18 cellular contexts compared by ENCODE assay signal in genomic region chr18:23879544-23879943, GRCh38.
DNase-seq lines count a peak whose midpoint lies in the region; ATAC-seq, FAIRE-seq and TF ChIP-seq lines count a peak whose summit lies in the region.
"Had no signal": no experiment of that assay in that cellular context is flagged by ENCODE, and none has a peak within 500 bp of the region (broad histone marks: within the 10 kb centered on the region; RNA-seq: fewer than 3 reads in every experiment).

No MANE protein-coding gene starts in this region.

- H3K9me1 ChIP-seq in keratinocyte (ENCODE audit: control insufficient read depth, extremely low read depth, insufficient read depth, low read length): peaks cover 7% of the 10 kb centered on the region

- no peak for DNase-seq in RWPE2 (ENCODE audit: low spot score)
- no peak for DNase-seq in epithelial cell of prostate (ENCODE audit: low read depth, low spot score)
- DNase-seq in keratinocyte (ENCODE audit: low read depth, low spot score): peak; percentile 21
- no peak for DNase-seq in nucleus accumbens (lab: John Stamatoyannopoulos, UW)
- no peak for DNase-seq in D721Med (ENCODE audit: insufficient read length, low spot score)
- DNase-seq in activated T-cell treated with anti-CD3 and anti-CD28 coated beads for 4 hours: no peak
- DNase-seq: C1 segment of cervical spinal cord; Caco-2; CD8-positive, alpha-beta T cell; DMS 273 treated with DMSO at 0.1 percent for 48 hours; DMS79; EL; GDM1; GM23248; H9 had no signal

- no peak overlapping the region for H3K4me3 ChIP-seq in RWPE2 (ENCODE audit: severe bottlenecking)
- H3K4me3 ChIP-seq in keratinocyte (ENCODE audit: control insufficient read depth in 2 of 3, extremely low read depth in 1 of 3, insufficient read depth in 2 of 3, low read depth in 1 of 3, low read length in 3 of 3): no peak overlapping the region
- H3K4me3 ChIP-seq: GM12878, GM23248 had no signal

- H3K9me3 ChIP-seq in RWPE2 (ENCODE audit: severe bottlenecking) (no peaks in the 10 kb centered on the region), keratinocyte (ENCODE audit: control insufficient read depth, low read depth, low read length) (no peaks in the 10 kb centered on the region)
- H3K9me3 ChIP-seq: Caco-2 had no signal

- H3K36me3 ChIP-seq in RWPE2 (ENCODE audit: low read depth) (peaks cover 99% of the 10 kb centered on the region), keratinocyte (ENCODE audit: control insufficient read depth in 2 of 2, extremely low read depth in 1 of 2, insufficient read depth in 2 of 2, low read length in 2 of 2) (peaks cover 19 to 81% of the 10 kb centered on the region in 2 experiments)

- peaks cover 66% of the 10 kb centered on the region for H3K79me2 ChIP-seq in keratinocyte (ENCODE audit: control insufficient read depth, insufficient read depth, low read length)

- TF ChIP-seq CTCF in RWPE2 (IDR thresholded peaks at IDR 0.05; ENCODE audit: poor library complexity, severe bottlenecking) (no peak), keratinocyte (optimal IDR thresholded peaks at IDR 0.05 in 1 of 3, IDR thresholded peaks at IDR 0.05 in 1 of 3, conservative IDR thresholded peaks at IDR 0.05 in 1 of 3; ENCODE audit: extremely low read depth in 1 of 3, insufficient read depth in 2 of 3, low read length in 3 of 3) (no peak), D721Med (IDR thresholded peaks at IDR 0.05; ENCODE audit: insufficient read depth, missing control alignments) (no peak)

- peak overlapping the region; percentile 26 for H3K4me2 ChIP-seq in keratinocyte (ENCODE audit: control insufficient read depth, extremely low read depth, insufficient read depth, low read depth, low read length)

- peaks cover 34% of the 10 kb centered on the region for H4K20me1 ChIP-seq in keratinocyte (ENCODE audit: control insufficient read depth, extremely low read depth, insufficient read depth, low read length)

- H3K27ac ChIP-seq in RWPE2 (ENCODE audit: poor library complexity, severe bottlenecking): peak overlapping the region; percentile 96
- peak overlapping the region; percentile 89 for H3K27ac ChIP-seq in epithelial cell of prostate
- H3K27ac ChIP-seq in keratinocyte (ENCODE audit: control insufficient read depth, insufficient read depth, low read length): peak overlapping the region; percentile 11
- H3K27ac ChIP-seq: GM23248 had no signal

- H3K27me3 ChIP-seq in RWPE2 (ENCODE audit: insufficient read depth, poor library complexity, severe bottlenecking) (no peaks in the 10 kb centered on the region), keratinocyte (ENCODE audit: control insufficient read depth, extremely low read depth, insufficient read depth, low read length) (no peaks in the 10 kb centered on the region)

- no peak for ATAC-seq in RWPE2 (ENCODE audit: low read depth)
- ATAC-seq: CD8-positive, alpha-beta T cell; GM12878; HCT116 had no signal

- peak overlapping the region; percentile 11 for H3K9ac ChIP-seq in keratinocyte (ENCODE audit: control insufficient read depth, extremely low read depth, insufficient read depth, low read length)
- H3K9ac ChIP-seq: GM23248 had no signal

- peaks cover 61% of the 10 kb centered on the region for H3K4me1 ChIP-seq in RWPE2 (ENCODE audit: insufficient read depth, poor library complexity, severe bottlenecking)
- H3K4me1 ChIP-seq in keratinocyte (ENCODE audit: control insufficient read depth, extremely low read depth, insufficient read depth, low read length): peaks cover 88% of the 10 kb centered on the region
- H3K4me1 ChIP-seq: Caco-2 had no signal

- FAIRE-seq in keratinocyte (lab: Jason Lieb, UNC): peak; percentile 53
- FAIRE-seq in D721Med (lab: Jason Lieb, UNC): no peak
- FAIRE-seq: GM12878, GM19239 had no signal

- H2AFZ ChIP-seq in keratinocyte (ENCODE audit: control insufficient read depth, low read length): no peak overlapping the region
- H2AFZ ChIP-seq: GM23248 had no signal

- dilution Hi-C loops in keratinocyte (cut with MboI; ENCODE audit: extremely low pct_ligation_motif_present, low sequenced_read_pairs): no loop called here

Comparison
In these comparisons a context has a peak if more than half of its experiments do, and no peak if none do; other contexts are left out.
1. H3K27ac ChIP-seq: peak in every context shown above with its lines; median percentile 96 in RWPE2; 89 in epithelial cell of prostate; 11 in keratinocyte.